In genomic region chrX:7606253-7606652, GRCh38 we compare ENCODE assay signal across 17 cellular contexts.
"Had no signal": no experiment of that assay in that cellular context is flagged by ENCODE, and none has a peak within 500 bp of the region (broad histone marks: within the 10 kb centered on the region; RNA-seq: fewer than 3 reads in every experiment).

No MANE protein-coding gene starts in this region.

- H3K4me1 ChIP-seq: adrenal gland, foreskin keratinocyte, parathyroid adenoma, stomach had no signal

- ATAC-seq: foreskin keratinocyte, WTC11 had no signal

- H3K4me3 ChIP-seq: adrenal gland, coronary artery, skin epidermis, stomach, thoracic aorta had no signal

- H3K27ac ChIP-seq: adrenal gland, coronary artery, foreskin keratinocyte, parathyroid adenoma, skin epidermis, stomach, thoracic aorta had no signal

- H3K9ac ChIP-seq: parathyroid adenoma had no signal

- FAIRE-seq: endothelial cell of umbilical vein had no signal

- H3K79me2 ChIP-seq: parathyroid adenoma had no signal

- H3K9me3 ChIP-seq: adrenal gland, thoracic aorta had no signal

- H3K27me3 ChIP-seq: adrenal gland, foreskin keratinocyte, stomach had no signal

- H2AFZ ChIP-seq: parathyroid adenoma had no signal

- DNase-seq: activated CD4-positive, alpha-beta T cell treated with anti-CD3 and anti-CD28 coated beads, Interleukin-2, amount 10 ng/mL, durations not matched to agents 24 days and 14 days; activated CD8-positive, alpha-beta memory T cell treated with anti-CD3 and anti-CD28 coated beads for 24 hours; activated naive CD4-positive, alpha-beta T cell treated with anti-CD3 and anti-CD28 coated beads, Interleukin-2, amount 50 U/mL, for 16 hours; adrenal gland; central memory CD4-positive, alpha-beta T cell; effector CD4-positive, alpha-beta T cell; foreskin keratinocyte; naive B cell; retina; stimulated activated CD4-positive, alpha-beta T cell treated with anti-CD3 and anti-CD28 coated beads, Interleukin-4, amount 100 ng/mL, for 4 hours; stomach had no signal

- H3K36me3 ChIP-seq: adrenal gland, stomach, thoracic aorta had no signal
